Comparison of ENCODE assay signal across 9 cellular contexts in genomic region chr2:74459377-74460118, GRCh38. TPM values are rescaled to one million over a fixed set of nuclear protein-coding genes. Genes with fewer than 3 reads are reported as not detected.
A peak's percentile ranks its signal among the peaks of the same experiment; 100 is the strongest.
DNase-seq lines count a peak whose midpoint lies in the region; ATAC-seq and TF ChIP-seq lines count a peak whose summit lies in the region.
"Had no signal": no experiment of that assay in that cellular context is flagged by ENCODE, and none has a peak within 500 bp of the region (broad histone marks: within the 10 kb centered on the region; RNA-seq: fewer than 3 reads in every experiment).

No MANE protein-coding gene starts in this region.

- peaks cover 53% of the 10 kb centered on the region for H3K4me1 ChIP-seq in left ventricle myocardium inferior
- H3K4me1 ChIP-seq in upper lobe of right lung, result peaks cover 38% of the 10 kb centered on the region

- H3K27ac ChIP-seq in left ventricle myocardium inferior (replicated peaks) (no peak overlapping the region), upper lobe of right lung (no peak overlapping the region)

- ATAC-seq in left ventricle myocardium superior, result no peak
- no peak for ATAC-seq in upper lobe of right lung
- no peak for ATAC-seq in GM21526 (IDR thresholded peaks at IDR 0.05; ENCODE audit: low FRiP score, unreplicated experiment)

- peaks cover 32% of the 10 kb centered on the region for H3K36me3 Mint-ChIP-seq in activated T-helper 1 cell treated with anti-CD3 and anti-CD28 coated beads, Interleukin-12 subunit alpha, Interleukin-12 subunit beta, Interleukin-2, Interleukin-4 antibody, amounts not matched to agents 30 ng/mL and 10 ng/mL and 1 ng/mL, durations not matched to agents 14 hours and 24 hours and 36 hours (ENCODE audit: low read depth)

- H3K4me3 Mint-ChIP-seq in activated T-helper 1 cell treated with anti-CD3 and anti-CD28 coated beads, Interleukin-12 subunit alpha, Interleukin-12 subunit beta, Interleukin-2, Interleukin-4 antibody, amounts not matched to agents 30 ng/mL and 10 ng/mL and 1 ng/mL, durations not matched to agents 14 hours and 24 hours and 36 hours, result peak overlapping the region; percentile 98

- TF ChIP-seq CTCF in left ventricle myocardium inferior (IDR thresholded peaks at IDR 0.05; ENCODE audit: borderline replicate concordance), result no peak
- no peak for TF ChIP-seq CTCF in upper lobe of right lung (IDR thresholded peaks at IDR 0.05)

- H3K27ac Mint-ChIP-seq in activated T-helper 1 cell treated with anti-CD3 and anti-CD28 coated beads, Interleukin-12 subunit alpha, Interleukin-12 subunit beta, Interleukin-2, Interleukin-4 antibody, amounts not matched to agents 30 ng/mL and 10 ng/mL and 1 ng/mL, durations not matched to agents 14 hours and 24 hours and 36 hours, result peak overlapping the region; percentile 81

- peak overlapping the region; percentile 87 for H3K4me3 ChIP-seq in left ventricle myocardium inferior
- H3K4me3 ChIP-seq in iPS-18c (ENCODE audit: insufficient read depth, low read depth, low read length), result peak overlapping the region; percentile 9; the same call in 1 of the 2 replicates
- H3K4me3 ChIP-seq in upper lobe of right lung, result peak overlapping the region; percentile 90

- H3K36me3 ChIP-seq in left ventricle myocardium inferior (peaks cover 21% of the 10 kb centered on the region), upper lobe of right lung (peaks cover 22% of the 10 kb centered on the region)

- H3K4me1 Mint-ChIP-seq in activated T-helper 1 cell treated with anti-CD3 and anti-CD28 coated beads, Interleukin-12 subunit alpha, Interleukin-12 subunit beta, Interleukin-2, Interleukin-4 antibody, amounts not matched to agents 30 ng/mL and 10 ng/mL and 1 ng/mL, durations not matched to agents 14 hours and 24 hours and 36 hours (ENCODE audit: low read depth), result peaks cover 57% of the 10 kb centered on the region

- H3K27me3 Mint-ChIP-seq in activated T-helper 1 cell treated with anti-CD3 and anti-CD28 coated beads, Interleukin-12 subunit alpha, Interleukin-12 subunit beta, Interleukin-2, Interleukin-4 antibody, amounts not matched to agents 30 ng/mL and 10 ng/mL and 1 ng/mL, durations not matched to agents 14 hours and 24 hours and 36 hours (ENCODE audit: insufficient read depth), result no peaks in the 10 kb centered on the region

- H3K9me3 Mint-ChIP-seq in activated T-helper 1 cell treated with anti-CD3 and anti-CD28 coated beads, Interleukin-12 subunit alpha, Interleukin-12 subunit beta, Interleukin-2, Interleukin-4 antibody, amounts not matched to agents 30 ng/mL and 10 ng/mL and 1 ng/mL, durations not matched to agents 14 hours and 24 hours and 36 hours, result no peaks in the 10 kb centered on the region

- H3K9me3 ChIP-seq in left ventricle myocardium inferior (replicated peaks) (no peaks in the 10 kb centered on the region), iPS-18c (ENCODE audit: control insufficient read depth, insufficient read depth, low read length) (no peaks in the 10 kb centered on the region), upper lobe of right lung (no peaks in the 10 kb centered on the region)
- H3K9me3 ChIP-seq: thyroid gland had no signal

- intact Hi-C loops in left ventricle myocardium inferior (cut with micrococcal nuclease), result no loop called here
- intact Hi-C loops in left ventricle myocardium superior (cut with micrococcal nuclease), result no loop called here
- intact Hi-C loops in activated T-helper 1 cell treated with anti-CD3 and anti-CD28 coated beads, Interleukin-12 subunit alpha, Interleukin-12 subunit beta, Interleukin-2, Interleukin-4 antibody, amounts not matched to agents 30 ng/mL and 10 ng/mL and 1 ng/mL, durations not matched to agents 14 hours and 24 hours and 36 hours (cut with micrococcal nuclease), result loop anchor here (2.0 to 10.0 kb wide), 3 partner anchors 475 to 535 kb away; partner anchors contain the start of genes DGUOK, POLE4 and TET3
- intact Hi-C loops in upper lobe of right lung (cut with DNase I), result no loop called here

- DNase-seq in left ventricle myocardium inferior (no peak), left ventricle myocardium superior (no peak), upper lobe of right lung (no peak), activated gamma-delta T cell treated with Interleukin-2 at 50 U/mL for 16 hours (no peak)
- no peak for DNase-seq in activated T-helper 1 cell treated with anti-CD3 and anti-CD28 coated beads, Interleukin-12 subunit alpha, Interleukin-12 subunit beta, Interleukin-2, Interleukin-4 antibody, amounts not matched to agents 30 ng/mL and 10 ng/mL and 1 ng/mL, durations not matched to agents 14 hours and 24 hours and 36 hours (ENCODE audit: low spot score)
- DNase-seq in activated CD8-positive, alpha-beta memory T cell treated with anti-CD3 and anti-CD28 coated beads, Interleukin-2, amount 50 U/mL, for 48 hours, result no peak
- DNase-seq: thyroid gland had no signal

- no peaks in the 10 kb centered on the region for H3K27me3 ChIP-seq in left ventricle myocardium inferior (ENCODE audit: low read depth)
- H3K27me3 ChIP-seq in upper lobe of right lung, result no peaks in the 10 kb centered on the region
- H3K27me3 ChIP-seq: thyroid gland had no signal

RNA-seq across cellular contexts. Expression of gene WBP1, which starts 1.3 kb away (rescaled TPM):
- total RNA-seq in left ventricle myocardium inferior (46.1 TPM), left ventricle myocardium superior (48.0 TPM), upper lobe of right lung (57.5 TPM)
- 32.6 and 35.3 TPM in 2 replicates for total RNA-seq in activated T-helper 1 cell treated with anti-CD3 and anti-CD28 coated beads, Interleukin-12 subunit alpha, Interleukin-12 subunit beta, Interleukin-2, Interleukin-4 antibody, amounts not matched to agents 30 ng/mL and 10 ng/mL and 1 ng/mL, durations not matched to agents 14 hours and 24 hours and 36 hours

RNA-seq across cellular contexts. Expression of gene INO80B, which starts 4.7 kb away (rescaled TPM):
- 19.3 TPM for total RNA-seq in left ventricle myocardium inferior
- 16.4 TPM for total RNA-seq in left ventricle myocardium superior
- total RNA-seq in activated T-helper 1 cell treated with anti-CD3 and anti-CD28 coated beads, Interleukin-12 subunit alpha, Interleukin-12 subunit beta, Interleukin-2, Interleukin-4 antibody, amounts not matched to agents 30 ng/mL and 10 ng/mL and 1 ng/mL, durations not matched to agents 14 hours and 24 hours and 36 hours, result 67.8 and 70.0 TPM in 2 replicates
- total RNA-seq in upper lobe of right lung, result 30.2 TPM

RNA-seq across cellular contexts. Expression of gene MOGS, which starts 5.6 kb away (rescaled TPM):
- total RNA-seq in left ventricle myocardium inferior, result 19.5 TPM
- total RNA-seq in left ventricle myocardium superior, result 20.6 TPM
- 87.7 and 88.6 TPM in 2 replicates for total RNA-seq in activated T-helper 1 cell treated with anti-CD3 and anti-CD28 coated beads, Interleukin-12 subunit alpha, Interleukin-12 subunit beta, Interleukin-2, Interleukin-4 antibody, amounts not matched to agents 30 ng/mL and 10 ng/mL and 1 ng/mL, durations not matched to agents 14 hours and 24 hours and 36 hours
- total RNA-seq in upper lobe of right lung, result 51.6 TPM

RNA-seq across cellular contexts. Expression of gene MRPL53, which starts 12.9 kb away (rescaled TPM):
- total RNA-seq in left ventricle myocardium inferior (176 TPM), left ventricle myocardium superior (163 TPM), upper lobe of right lung (73.1 TPM)
- 118 and 124 TPM in 2 replicates for total RNA-seq in activated T-helper 1 cell treated with anti-CD3 and anti-CD28 coated beads, Interleukin-12 subunit alpha, Interleukin-12 subunit beta, Interleukin-2, Interleukin-4 antibody, amounts not matched to agents 30 ng/mL and 10 ng/mL and 1 ng/mL, durations not matched to agents 14 hours and 24 hours and 36 hours

RNA-seq across cellular contexts. Expression of gene RTKN, which starts 17.8 kb away (rescaled TPM):
- total RNA-seq in left ventricle myocardium inferior, result 14.0 TPM
- total RNA-seq in left ventricle myocardium superior, result 21.4 TPM
- 4.0 and 4.2 TPM in 2 replicates for total RNA-seq in activated T-helper 1 cell treated with anti-CD3 and anti-CD28 coated beads, Interleukin-12 subunit alpha, Interleukin-12 subunit beta, Interleukin-2, Interleukin-4 antibody, amounts not matched to agents 30 ng/mL and 10 ng/mL and 1 ng/mL, durations not matched to agents 14 hours and 24 hours and 36 hours
- total RNA-seq in upper lobe of right lung, result 32.3 TPM

Comparison
In these comparisons a context has a peak if more than half of its experiments do, and no peak if none do; other contexts are left out.
1. H3K4me3 ChIP-seq: peak in every context shown above with its lines; median percentile 90 in upper lobe of right lung; 87 in left ventricle myocardium inferior; 9 in iPS-18c.